19 cellular contexts compared by ENCODE assay signal in the genomic region with DNA sequence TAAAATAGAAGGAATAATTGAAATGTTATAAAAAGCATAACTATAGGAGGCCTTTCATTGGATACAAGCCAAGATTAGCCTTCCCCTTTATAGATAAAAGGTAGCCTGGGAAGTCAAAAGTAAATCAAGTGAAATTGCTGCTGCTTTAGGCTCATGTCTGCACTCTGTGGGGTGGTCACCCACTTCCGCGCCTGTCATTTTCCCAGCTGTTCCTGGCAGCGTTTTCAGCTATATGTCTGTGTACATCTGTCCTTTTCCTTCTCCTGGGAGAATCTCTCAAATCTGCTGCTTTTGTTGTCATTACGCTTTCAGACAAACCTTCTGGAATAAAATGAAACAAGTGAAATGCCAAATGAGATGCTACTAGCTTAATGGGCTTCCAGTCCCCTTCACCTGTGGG.
DNase-seq lines count a peak whose midpoint lies in the region; ATAC-seq and TF ChIP-seq lines count a peak whose summit lies in the region.
"Had no signal": no experiment of that assay in that cellular context is flagged by ENCODE, and none has a peak within 500 bp of the region (broad histone marks: within the 10 kb centered on the region; RNA-seq: fewer than 3 reads in every experiment).

No MANE protein-coding gene starts in this region.

- no peaks in the 10 kb centered on the region for H3K36me3 ChIP-seq in SK-N-SH (replicated peaks in 1 of 2; ENCODE audit: control insufficient read depth in 1 of 2, insufficient read depth in 2 of 2, low read length in 1 of 2)
- no peaks in the 10 kb centered on the region for H3K36me3 ChIP-seq in SJCRH30

- H3K27me3 Mint-ChIP-seq in mesothelial cell of epicardium (ENCODE audit: low read depth): no peaks in the 10 kb centered on the region
- H3K27me3 Mint-ChIP-seq: CD4-positive, alpha-beta memory T cell had no signal

- H2AFZ ChIP-seq in SK-N-SH (ENCODE audit: low read depth): no peak overlapping the region

- H3K36me3 Mint-ChIP-seq in mesothelial cell of epicardium: no peaks in the 10 kb centered on the region

- H3K79me2 ChIP-seq in SK-N-SH (ENCODE audit: insufficient read depth): no peaks in the 10 kb centered on the region

- H3K4me1 ChIP-seq in SK-N-SH (ENCODE audit: control insufficient read depth in 1 of 2, insufficient read depth in 2 of 2, low read depth in 1 of 2, low read length in 1 of 2) (peaks cover 0 to 6% of the 10 kb centered on the region in 2 experiments; a peak in 2 of 4 replicates), SJCRH30 (peaks cover 18% of the 10 kb centered on the region)
- H3K4me1 ChIP-seq: A549, BLaER1 had no signal

- H3K9me3 ChIP-seq in SK-N-SH (no peaks in the 10 kb centered on the region), SJCRH30 (replicated peaks) (no peaks in the 10 kb centered on the region)
- H3K9me3 ChIP-seq: A549, BLaER1 had no signal

- no peaks in the 10 kb centered on the region for H3F3A ChIP-seq in SK-N-SH (replicated peaks; ENCODE audit: insufficient read depth)

- peak; percentile 35 for DNase-seq in SK-N-SH
- DNase-seq in SJCRH30: peak; percentile 76 to 86
- no peak for DNase-seq in mesothelial cell of epicardium (ENCODE audit: low spot score in 2 of 2, unreplicated experiment in 2 of 2)
- peak; percentile 9 for DNase-seq in retina
- DNase-seq in islet precursor cell: no peak
- no peak for DNase-seq in DMS153 treated with DMSO at 0.1 percent for 48 hours (lab: John Stamatoyannopoulos, UW; ENCODE audit: unreplicated experiment)
- no peak for DNase-seq in activated CD4-positive, CD25-positive, alpha-beta regulatory T cell (lab: John Stamatoyannopoulos, UW)
- DNase-seq: AML-193; CD4-positive, alpha-beta memory T cell; DMS153; DMS79 treated with DMSO at 0.1 percent for 48 hours; GF-D8; H9 had no signal

- H3K27ac ChIP-seq in SK-N-SH (ENCODE audit: low read depth in 2 of 2, low read length in 1 of 2) (no peak overlapping the region; a peak in 1 of 4 replicates), SJCRH30 (peak overlapping the region; percentile 74)
- H3K27ac ChIP-seq: 22Rv1, A549, BLaER1 had no signal

- ATAC-seq in SK-N-SH treated with all-trans-retinoic acid at 6 μM for 48 hours: no peak
- ATAC-seq: A549, HepG2 had no signal

- POLR2A ChIA-PET in SK-N-SH (lab: Yijun Ruan, JAX): no interaction called here

- no peak overlapping the region for H3K9ac ChIP-seq in SK-N-SH
- H3K9ac ChIP-seq: BLaER1 had no signal

- no peak overlapping the region for H3K4me2 ChIP-seq in SK-N-SH
- H3K4me2 ChIP-seq: A549, BLaER1 had no signal

- peaks cover 45% of the 10 kb centered on the region for H3K4me1 Mint-ChIP-seq in mesothelial cell of epicardium
- H3K4me1 Mint-ChIP-seq: CD14-positive monocyte; CD4-positive, alpha-beta memory T cell had no signal

- TF ChIP-seq CTCF in SK-N-SH (IDR thresholded peaks at IDR 0.05) (no peak), mesothelial cell of epicardium (IDR thresholded peaks at IDR 0.05; ENCODE audit: unreplicated experiment) (no peak)

- no peaks in the 10 kb centered on the region for H3K9me3 Mint-ChIP-seq in mesothelial cell of epicardium
- H3K9me3 Mint-ChIP-seq: CD14-positive monocyte; CD4-positive, alpha-beta memory T cell; H9 had no signal

- CTCF ChIA-PET in SK-N-SH (lab: Yijun Ruan, JAX): interaction anchor here (2.2 kb wide), 1 partner anchor 30 kb away, joined by 7 read pairs; no protein-coding TSS in a partner anchor

- H3K4me3 ChIP-seq in SK-N-SH (ENCODE audit: low read depth in 2 of 2, low read length in 1 of 2) (no peak overlapping the region), SJCRH30 (no peak overlapping the region)
- H3K4me3 ChIP-seq: A549, BLaER1 had no signal

- TF ChIP-seq EP300 in SK-N-SH (IDR thresholded peaks at IDR 0.05; ENCODE audit: borderline replicate concordance in 1 of 2, low read depth in 1 of 2, low read length in 1 of 2): no peak

- H3K27ac Mint-ChIP-seq in mesothelial cell of epicardium: peak overlapping the region; percentile 70
- H3K27ac Mint-ChIP-seq: CD14-positive monocyte; CD4-positive, alpha-beta memory T cell; H9 had no signal

- TF ChIP-seq RAD21 in SK-N-SH (IDR thresholded peaks at IDR 0.05; ENCODE audit: low read length): no peak

- H4K20me1 ChIP-seq in SK-N-SH (ENCODE audit: insufficient read depth): no peaks in the 10 kb centered on the region
- H4K20me1 ChIP-seq: BLaER1 had no signal

- 45% methylated on average over 4 of the region's 4 CpGs for WGBS in SK-N-SH (ENCODE audit: low lambda C conversion rate)

- no peak overlapping the region for H3K4me3 Mint-ChIP-seq in mesothelial cell of epicardium
- H3K4me3 Mint-ChIP-seq: CD14-positive monocyte; CD4-positive, alpha-beta memory T cell; H9 had no signal

- H3K27me3 ChIP-seq in SK-N-SH (ENCODE audit: insufficient read depth) (no peaks in the 10 kb centered on the region), SJCRH30 (no peaks in the 10 kb centered on the region)
- H3K27me3 ChIP-seq: BLaER1 had no signal

- no peaks in the 10 kb centered on the region for H3K9me2 ChIP-seq in SK-N-SH

TF ChIP-seq in SK-N-SH, 30 proteins besides CTCF, POLR2A, EP300 and RAD21:
- TF ChIP-seq GATA2 (CRISPR knock-in tag; IDR thresholded peaks at IDR 0.05): 0 out of 2 replicates have a peak, but pooled peaks have one; percentile 17
- TF ChIP-seq RXRA (IDR thresholded peaks at IDR 0.05; ENCODE audit: borderline replicate concordance, low read depth): no peak
- TF ChIP-seq, protein P1, sequence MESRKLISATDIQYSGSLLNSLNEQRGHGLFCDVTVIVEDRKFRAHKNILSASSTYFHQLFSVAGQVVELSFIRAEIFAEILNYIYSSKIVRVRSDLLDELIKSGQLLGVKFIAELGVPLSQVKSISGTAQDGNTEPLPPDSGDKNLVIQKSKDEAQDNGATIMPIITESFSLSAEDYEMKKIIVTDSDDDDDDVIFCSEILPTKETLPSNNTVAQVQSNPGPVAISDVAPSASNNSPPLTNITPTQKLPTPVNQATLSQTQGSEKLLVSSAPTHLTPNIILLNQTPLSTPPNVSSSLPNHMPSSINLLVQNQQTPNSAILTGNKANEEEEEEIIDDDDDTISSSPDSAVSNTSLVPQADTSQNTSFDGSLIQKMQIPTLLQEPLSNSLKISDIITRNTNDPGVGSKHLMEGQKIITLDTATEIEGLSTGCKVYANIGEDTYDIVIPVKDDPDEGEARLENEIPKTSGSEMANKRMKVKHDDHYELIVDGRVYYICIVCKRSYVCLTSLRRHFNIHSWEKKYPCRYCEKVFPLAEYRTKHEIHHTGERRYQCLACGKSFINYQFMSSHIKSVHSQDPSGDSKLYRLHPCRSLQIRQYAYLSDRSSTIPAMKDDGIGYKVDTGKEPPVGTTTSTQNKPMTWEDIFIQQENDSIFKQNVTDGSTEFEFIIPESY (IDR thresholded peaks at IDR 0.05; ENCODE audit: borderline replicate concordance, low read depth): no peak

TF ChIP-seq in SK-N-SH treated with all-trans-retinoic acid at 6 μM for 48 hours, 23 proteins besides CTCF, POLR2A, EP300 and RAD21 (continues in another document):
- no peak for TF ChIP-seq ZNF565 (CRISPR knock-in tag; conservative IDR thresholded peaks at IDR 0.05; ENCODE audit: low read depth)
- TF ChIP-seq, protein P2, sequence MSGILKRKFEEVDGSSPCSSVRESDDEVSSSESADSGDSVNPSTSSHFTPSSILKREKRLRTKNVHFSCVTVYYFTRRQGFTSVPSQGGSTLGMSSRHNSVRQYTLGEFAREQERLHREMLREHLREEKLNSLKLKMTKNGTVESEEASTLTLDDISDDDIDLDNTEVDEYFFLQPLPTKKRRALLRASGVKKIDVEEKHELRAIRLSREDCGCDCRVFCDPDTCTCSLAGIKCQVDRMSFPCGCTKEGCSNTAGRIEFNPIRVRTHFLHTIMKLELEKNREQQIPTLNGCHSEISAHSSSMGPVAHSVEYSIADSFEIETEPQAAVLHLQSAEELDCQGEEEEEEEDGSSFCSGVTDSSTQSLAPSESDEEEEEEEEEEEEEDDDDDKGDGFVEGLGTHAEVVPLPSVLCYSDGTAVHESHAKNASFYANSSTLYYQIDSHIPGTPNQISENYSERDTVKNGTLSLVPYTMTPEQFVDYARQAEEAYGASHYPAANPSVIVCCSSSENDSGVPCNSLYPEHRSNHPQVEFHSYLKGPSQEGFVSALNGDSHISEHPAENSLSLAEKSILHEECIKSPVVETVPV (CRISPR knock-in tag; IDR thresholded peaks at IDR 0.05): no peak
- TF ChIP-seq ZNF8 (CRISPR knock-in tag; IDR thresholded peaks at IDR 0.05): no peak
- TF ChIP-seq ZFP3 (CRISPR knock-in tag; IDR thresholded peaks at IDR 0.05): no peak
- no peak for TF ChIP-seq TOX (CRISPR knock-in tag; IDR thresholded peaks at IDR 0.05; ENCODE audit: borderline replicate concordance)
- no peak for TF ChIP-seq OSR1 (CRISPR knock-in tag; IDR thresholded peaks at IDR 0.05)
- no peak for TF ChIP-seq CSDC2 (CRISPR knock-in tag; IDR thresholded peaks at IDR 0.05)
- no peak for TF ChIP-seq TCF4 (CRISPR knock-in tag; IDR thresholded peaks at IDR 0.05; ENCODE audit: borderline replicate concordance)
- TF ChIP-seq, protein P3, sequence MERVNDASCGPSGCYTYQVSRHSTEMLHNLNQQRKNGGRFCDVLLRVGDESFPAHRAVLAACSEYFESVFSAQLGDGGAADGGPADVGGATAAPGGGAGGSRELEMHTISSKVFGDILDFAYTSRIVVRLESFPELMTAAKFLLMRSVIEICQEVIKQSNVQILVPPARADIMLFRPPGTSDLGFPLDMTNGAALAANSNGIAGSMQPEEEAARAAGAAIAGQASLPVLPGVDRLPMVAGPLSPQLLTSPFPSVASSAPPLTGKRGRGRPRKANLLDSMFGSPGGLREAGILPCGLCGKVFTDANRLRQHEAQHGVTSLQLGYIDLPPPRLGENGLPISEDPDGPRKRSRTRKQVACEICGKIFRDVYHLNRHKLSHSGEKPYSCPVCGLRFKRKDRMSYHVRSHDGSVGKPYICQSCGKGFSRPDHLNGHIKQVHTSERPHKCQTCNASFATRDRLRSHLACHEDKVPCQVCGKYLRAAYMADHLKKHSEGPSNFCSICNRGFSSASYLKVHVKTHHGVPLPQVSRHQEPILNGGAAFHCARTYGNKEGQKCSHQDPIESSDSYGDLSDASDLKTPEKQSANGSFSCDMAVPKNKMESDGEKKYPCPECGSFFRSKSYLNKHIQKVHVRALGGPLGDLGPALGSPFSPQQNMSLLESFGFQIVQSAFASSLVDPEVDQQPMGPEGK (CRISPR knock-in tag; IDR thresholded peaks at IDR 0.05; ENCODE audit: borderline replicate concordance): no peak

Comparison
In these comparisons a context has a peak if more than half of its experiments do, and no peak if none do; other contexts are left out.
1. DNase-seq: peak in SK-N-SH (single experiment), SJCRH30 (2 of 2) and retina (single experiment); none in mesothelial cell of epicardium (0 of 2), islet precursor cell (single experiment), DMS153 treated with DMSO at 0.1 percent for 48 hours (single experiment) and activated CD4-positive, CD25-positive, alpha-beta regulatory T cell (0 of 4).